1 cellular context compared by ENCODE assay signal in the genomic region with DNA sequence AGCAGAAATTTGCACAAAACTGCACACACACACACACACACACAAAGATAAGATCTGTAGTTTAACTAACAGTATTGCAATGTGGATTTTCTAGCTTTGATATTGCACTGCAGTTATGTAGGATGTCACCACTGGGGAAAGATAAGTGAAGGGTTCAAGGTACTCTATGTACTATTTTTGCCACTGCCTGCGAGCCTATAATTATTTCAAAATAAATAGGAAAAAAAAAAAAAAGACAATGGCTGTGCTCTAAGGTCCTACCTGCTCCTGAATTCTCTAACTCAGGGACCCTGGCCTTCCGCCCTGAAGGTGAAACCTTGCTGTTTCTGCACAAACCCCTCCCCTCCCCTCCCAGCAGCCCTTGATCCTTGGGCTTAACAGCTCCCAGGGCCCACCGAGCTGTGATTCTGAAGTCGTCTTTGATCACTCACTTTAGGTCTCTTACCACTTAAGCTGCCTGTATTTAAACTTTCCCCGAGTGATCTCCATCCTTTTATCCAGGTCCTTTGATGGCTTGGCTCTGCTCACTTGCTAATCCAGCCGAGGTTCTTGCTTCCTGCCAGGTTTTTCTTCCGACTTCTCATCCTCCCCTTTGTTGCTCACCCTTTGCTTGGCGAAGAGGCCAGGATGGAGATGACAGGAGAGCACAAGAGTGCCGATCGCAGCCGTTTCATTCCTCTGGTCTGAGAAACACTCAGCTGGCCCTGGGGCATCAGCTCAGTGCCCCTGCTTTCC.
TF ChIP-seq lines count a peak whose summit lies in the region.

No MANE protein-coding gene starts in this region.

TF ChIP-seq in HepG2, 621 proteins besides CTCF, POLR2A, EP300 and RAD21 (continued from another document):
- TF ChIP-seq YEATS4 (CRISPR knock-in tag; IDR thresholded peaks at IDR 0.05; ENCODE audit: borderline replicate concordance) (0 out of 2 replicates have a peak, but pooled peaks have one; percentile 46), MZF1 (CRISPR knock-in tag; IDR thresholded peaks at IDR 0.05; ENCODE audit: borderline replicate concordance) (no peak), ZBTB34 (CRISPR knock-in tag; IDR thresholded peaks at IDR 0.05) (0 out of 2 replicates have a peak, but pooled peaks have one; percentile 27), ZNF292 (CRISPR knock-in tag; IDR thresholded peaks at IDR 0.05; ENCODE audit: borderline replicate concordance, low read depth) (peak; percentile 75), HNF4A (CRISPR knock-in tag; IDR thresholded peaks at IDR 0.05) (peak; percentile 86)
- TF ChIP-seq, protein P1, sequence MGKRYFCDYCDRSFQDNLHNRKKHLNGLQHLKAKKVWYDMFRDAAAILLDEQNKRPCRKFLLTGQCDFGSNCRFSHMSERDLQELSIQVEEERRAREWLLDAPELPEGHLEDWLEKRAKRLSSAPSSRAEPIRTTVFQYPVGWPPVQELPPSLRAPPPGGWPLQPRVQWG (CRISPR knock-in tag; IDR thresholded peaks at IDR 0.05; ENCODE audit: borderline replicate concordance, low read depth) = no peak
